In the genomic region with DNA sequence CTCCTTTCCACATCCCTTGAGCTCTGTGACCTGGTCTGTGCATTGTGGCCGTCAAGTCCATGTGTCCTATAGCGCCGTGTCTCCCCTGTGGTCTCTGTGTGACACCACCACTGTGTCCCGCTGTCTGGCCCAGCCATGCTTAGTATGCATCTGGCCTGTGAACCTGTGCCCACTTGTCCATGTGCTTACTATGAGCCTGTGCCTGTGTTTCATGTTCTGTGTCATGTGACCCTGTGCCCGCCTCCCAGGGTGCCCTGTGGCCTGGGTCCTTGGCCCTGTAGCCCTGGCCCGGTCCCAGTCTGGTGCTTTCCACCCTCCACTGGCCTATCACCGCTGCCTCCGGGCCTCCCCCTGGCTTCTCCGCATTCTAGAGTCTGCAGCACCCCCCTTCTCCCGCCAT, we compare ENCODE assay signal across 14 cellular contexts.
A peak's percentile ranks its signal among the peaks of the same experiment; 100 is the strongest.
DNase-seq lines count a peak whose midpoint lies in the region; ATAC-seq and TF ChIP-seq lines count a peak whose summit lies in the region.
"Had no signal": no experiment of that assay in that cellular context is flagged by ENCODE, and none has a peak within 500 bp of the region (broad histone marks: within the 10 kb centered on the region; RNA-seq: fewer than 3 reads in every experiment).

No MANE protein-coding gene starts in this region.

- TF ChIP-seq POLR2A in upper lobe of left lung (IDR thresholded peaks at IDR 0.05) = no peak

- no peaks in the 10 kb centered on the region for H3K36me3 ChIP-seq in lower lobe of right lung
- no peaks in the 10 kb centered on the region for H3K36me3 ChIP-seq in upper lobe of left lung

- peak in 1 of 3 donors; percentile 39 for DNase-seq in right cardiac atrium
- DNase-seq in Right ventricle myocardium superior = no peak
- no peak for DNase-seq in lower lobe of right lung
- peak in 1 of 2 donors; percentile 23 for DNase-seq in upper lobe of left lung
- DNase-seq in GDM1 (lab: John Stamatoyannopoulos, UW) = no peak
- DNase-seq in stimulated activated CD4-positive, alpha-beta T cell treated with anti-CD3 and anti-CD28 coated beads, Interleukin-1b, Interleukin-23, amount 100 ng/mL, for 48 hours = no peak
- no peak for DNase-seq in effector memory CD8-positive, alpha-beta T cell
- DNase-seq: 8988T; CD4-positive, CD25-positive, alpha-beta regulatory T cell; DMS 273 treated with DMSO at 0.1 percent for 48 hours; DMS79; H7 had no signal

- H3K36me3 Mint-ChIP-seq in effector memory CD8-positive, alpha-beta T cell (ENCODE audit: insufficient read depth) = no peaks in the 10 kb centered on the region
- H3K36me3 Mint-ChIP-seq: CD4-positive, CD25-positive, alpha-beta regulatory T cell had no signal

- no peak overlapping the region for H3K4me3 ChIP-seq in right cardiac atrium (ENCODE audit: low read length)
- no peak overlapping the region for H3K4me3 ChIP-seq in lower lobe of right lung
- H3K4me3 ChIP-seq in upper lobe of left lung = no peak overlapping the region
- H3K4me3 ChIP-seq: BLaER1 treated with 17β-estradiol and CSF1 and Interleukin-3, amounts not matched to agents 10 nM and 100 nM had no signal

- H3K9me3 Mint-ChIP-seq in effector memory CD8-positive, alpha-beta T cell = no peaks in the 10 kb centered on the region

- 91% methylated on average over 10 of the region's 10 CpGs for WGBS in right cardiac atrium
- 84 to 95% methylated on average over 6 to 10 of the region's 10 CpGs for WGBS in upper lobe of left lung, 2 donors

- H3K27ac ChIP-seq in right cardiac atrium (ENCODE audit: low read length) = no peak overlapping the region
- no peak overlapping the region for H3K27ac ChIP-seq in lower lobe of right lung
- no peak overlapping the region for H3K27ac ChIP-seq in upper lobe of left lung
- H3K27ac ChIP-seq: BLaER1 treated with 17β-estradiol and CSF1 and Interleukin-3, amounts not matched to agents 10 nM and 100 nM had no signal

- intact Hi-C loops in right cardiac atrium (cut with DNase I) (loop anchor here in 1 of 4 donors (5.0 kb wide), 1 partner anchor 282 kb away; no protein-coding TSS in a partner anchor), Right ventricle myocardium superior (cut with DNase I) (loop anchor here (5.0 kb wide), 1 partner anchor 357 kb away; no protein-coding TSS in a partner anchor), lower lobe of right lung (cut with DNase I) (no loop called here)

- H3K27ac Mint-ChIP-seq in effector memory CD8-positive, alpha-beta T cell = no peak overlapping the region
- H3K27ac Mint-ChIP-seq: GM23338 had no signal

- no peaks in the 10 kb centered on the region for H3K4me1 Mint-ChIP-seq in effector memory CD8-positive, alpha-beta T cell (ENCODE audit: low read depth in 2 of 2)
- H3K4me1 Mint-ChIP-seq: CD4-positive, CD25-positive, alpha-beta regulatory T cell; GM23338 had no signal

- H3K4me1 ChIP-seq in right cardiac atrium (ENCODE audit: control insufficient read depth, insufficient read depth, low read length) (no peaks in the 10 kb centered on the region), lower lobe of right lung (no peaks in the 10 kb centered on the region), upper lobe of left lung (no peaks in the 10 kb centered on the region)

- no peaks in the 10 kb centered on the region for H3K9me3 ChIP-seq in right cardiac atrium (ENCODE audit: control insufficient read depth, low read length)
- H3K9me3 ChIP-seq in lower lobe of right lung = no peaks in the 10 kb centered on the region
- no peaks in the 10 kb centered on the region for H3K9me3 ChIP-seq in upper lobe of left lung

- no peak for TF ChIP-seq EP300 in upper lobe of left lung (IDR thresholded peaks at IDR 0.05)

- H3K4me3 Mint-ChIP-seq in effector memory CD8-positive, alpha-beta T cell = no peak overlapping the region
- H3K4me3 Mint-ChIP-seq: CD4-positive, CD25-positive, alpha-beta regulatory T cell; GM23338 had no signal

- peaks cover 0 to under 1% of the 10 kb centered on the region in 2 donors for H3K27me3 Mint-ChIP-seq in effector memory CD8-positive, alpha-beta T cell

- no peak for TF ChIP-seq CTCF in lower lobe of right lung (IDR thresholded peaks at IDR 0.05)
- TF ChIP-seq CTCF in upper lobe of left lung (IDR thresholded peaks at IDR 0.05) = no peak

- ATAC-seq in right cardiac atrium (peak; percentile 26 to 40), Right ventricle myocardium superior (ENCODE audit: poor library complexity) (no peak), lower lobe of right lung (peak; percentile 21 to 27), upper lobe of left lung (ENCODE audit: low FRiP score in 2 of 2) (peak; percentile 21 to 62)
- no peak for ATAC-seq in effector memory CD8-positive, alpha-beta T cell (replicated peaks)

- H3K27me3 ChIP-seq in right cardiac atrium (ENCODE audit: control insufficient read depth, insufficient read depth) = no peaks in the 10 kb centered on the region
- peaks cover 3% of the 10 kb centered on the region for H3K27me3 ChIP-seq in lower lobe of right lung (ENCODE audit: low read depth)
- H3K27me3 ChIP-seq in upper lobe of left lung = no peaks in the 10 kb centered on the region
- H3K27me3 ChIP-seq: BLaER1 treated with 17β-estradiol and CSF1 and Interleukin-3, amounts not matched to agents 10 nM and 100 nM had no signal

Comparison
In these comparisons a context has a peak if more than half of its experiments do, and no peak if none do; other contexts are left out.
1. ATAC-seq: peak in right cardiac atrium (2 of 2), lower lobe of right lung (2 of 2) and upper lobe of left lung (2 of 2); none in Right ventricle myocardium superior (single experiment) and effector memory CD8-positive, alpha-beta T cell (single experiment).